In genomic region chr9:38145526-38146053, GRCh38 we compare ENCODE assay signal across 13 cellular contexts.
DNase-seq lines count a peak whose midpoint lies in the region; ATAC-seq and TF ChIP-seq lines count a peak whose summit lies in the region.
"Had no signal": no experiment of that assay in that cellular context is flagged by ENCODE, and none has a peak within 500 bp of the region (broad histone marks: within the 10 kb centered on the region; RNA-seq: fewer than 3 reads in every experiment).

No MANE protein-coding gene starts in this region.

- TF ChIP-seq CTCF in GM23338 (conservative IDR thresholded peaks at IDR 0.05; ENCODE audit: low read depth in 2 of 2) (no peak), HFFc6 (IDR thresholded peaks at IDR 0.05) (no peak)

- H3K9me3 ChIP-seq in SJSA1 (replicated peaks), result no peaks in the 10 kb centered on the region

- H3K27me3 Mint-ChIP-seq in GM23338 (ENCODE audit: insufficient read depth, low read depth, poor library complexity) (peaks cover 8% of the 10 kb centered on the region), HFFc6 (ENCODE audit: insufficient read depth) (peaks cover 20% of the 10 kb centered on the region)

- no peaks in the 10 kb centered on the region for H3K9me2 ChIP-seq in GM23338 (ENCODE audit: insufficient read depth)

- H3K4me1 Mint-ChIP-seq in GM23338 (peaks cover 6% of the 10 kb centered on the region), HFFc6 (ENCODE audit: low read depth) (peaks cover 38% of the 10 kb centered on the region)
- H3K4me1 Mint-ChIP-seq: B cell, IgD-negative memory B cell had no signal

- H3K27me3 ChIP-seq in GM23338 (ENCODE audit: insufficient read depth), result no peaks in the 10 kb centered on the region
- H3K27me3 ChIP-seq in SJSA1 (replicated peaks), result no peaks in the 10 kb centered on the region

- H4K20me1 ChIP-seq in GM23338 (replicated peaks; ENCODE audit: insufficient read depth), result no peaks in the 10 kb centered on the region

- no peak overlapping the region for H3K4me2 ChIP-seq in GM23338

- intact Hi-C loops in sciatic nerve (cut with DNase I), result no loop called here

- H3K27ac ChIP-seq in GM23338 (ENCODE audit: low read depth), result no peak overlapping the region
- no peak overlapping the region for H3K27ac ChIP-seq in SJSA1

- H3K4me1 ChIP-seq in GM23338 (ENCODE audit: insufficient read depth) (no peaks in the 10 kb centered on the region; the same call in 1 of the 2 replicates), SJSA1 (replicated peaks) (peaks cover 52% of the 10 kb centered on the region)

- H3K36me3 ChIP-seq in GM23338 (ENCODE audit: insufficient read depth), result no peaks in the 10 kb centered on the region
- H3K36me3 ChIP-seq in SJSA1, result no peaks in the 10 kb centered on the region

- no peaks in the 10 kb centered on the region for H3F3A ChIP-seq in GM23338 (replicated peaks; ENCODE audit: low read depth)

- DNase-seq in GM23338 (ENCODE audit: low spot score) (peak; percentile 14), SJSA1 (ENCODE audit: low read depth in 1 of 2, low spot score in 2 of 2) (peak; percentile 53 to 63), islet precursor cell (peak; percentile 46), sciatic nerve (ENCODE audit: low spot score) (peak; percentile 30), HFFc6 (no peak), GF-D8 (lab: John Stamatoyannopoulos, UW) (no peak), NCI-H2107 (lab: John Stamatoyannopoulos, UW) (no peak)
- DNase-seq: C1 segment of cervical spinal cord; Calu3; CD4-positive, alpha-beta T cell; DMS 273 treated with DMSO at 0.1 percent for 48 hours had no signal

- H3K27ac Mint-ChIP-seq in GM23338 (no peak overlapping the region), HFFc6 (no peak overlapping the region)
- H3K27ac Mint-ChIP-seq: B cell; CD4-positive, alpha-beta T cell; IgD-negative memory B cell had no signal

- peak; percentile 82 for ATAC-seq in GM23338
- no peak for ATAC-seq in sciatic nerve

- H3K9me3 Mint-ChIP-seq in GM23338 (no peaks in the 10 kb centered on the region), HFFc6 (no peaks in the 10 kb centered on the region)
- H3K9me3 Mint-ChIP-seq: CD4-positive, alpha-beta T cell; IgD-negative memory B cell had no signal

- H3K79me2 ChIP-seq in GM23338 (replicated peaks; ENCODE audit: insufficient read depth), result no peaks in the 10 kb centered on the region

- H3K4me3 ChIP-seq in GM23338, result no peak overlapping the region
- H3K4me3 ChIP-seq in SJSA1, result no peak overlapping the region

- H3K36me3 Mint-ChIP-seq in GM23338 (ENCODE audit: low read depth) (no peaks in the 10 kb centered on the region), HFFc6 (ENCODE audit: low read depth) (no peaks in the 10 kb centered on the region)
- H3K36me3 Mint-ChIP-seq: IgD-negative memory B cell had no signal

- H2AFZ ChIP-seq in GM23338, result peak overlapping the region; percentile 69; the same call in 1 of the 2 replicates

- no peak overlapping the region for H3K4me3 Mint-ChIP-seq in GM23338
- no peak overlapping the region for H3K4me3 Mint-ChIP-seq in HFFc6
- H3K4me3 Mint-ChIP-seq: B cell; CD4-positive, alpha-beta T cell; IgD-negative memory B cell had no signal

TF ChIP-seq in GM23338, 12 proteins besides CTCF, POLR2A, EP300 and RAD21 (continues in another document):
- TF ChIP-seq JUNB (IDR thresholded peaks at IDR 0.05; ENCODE audit: unreplicated experiment), result no peak
- TF ChIP-seq ZNF462 (CRISPR knock-in tag; IDR thresholded peaks at IDR 0.05), result no peak
- no peak for TF ChIP-seq ZNF331 (CRISPR knock-in tag; IDR thresholded peaks at IDR 0.05; ENCODE audit: low read depth)
- TF ChIP-seq EZH2phosphoT487 (IDR thresholded peaks at IDR 0.05; ENCODE audit: unreplicated experiment), result no peak
- no peak for TF ChIP-seq CREB1 (CRISPR knock-in tag; IDR thresholded peaks at IDR 0.05; ENCODE audit: low read depth)
- no peak for TF ChIP-seq EZH2 (IDR thresholded peaks at IDR 0.05; ENCODE audit: low read depth, unreplicated experiment)
- no peak for TF ChIP-seq POLR2AphosphoS5 (IDR thresholded peaks at IDR 0.05; ENCODE audit: low read depth)
- TF ChIP-seq STAT1 (IDR thresholded peaks at IDR 0.05; ENCODE audit: unreplicated experiment), result no peak
- TF ChIP-seq NANOG (IDR thresholded peaks at IDR 0.05; ENCODE audit: borderline replicate concordance), result no peak
- TF ChIP-seq, protein P1, sequence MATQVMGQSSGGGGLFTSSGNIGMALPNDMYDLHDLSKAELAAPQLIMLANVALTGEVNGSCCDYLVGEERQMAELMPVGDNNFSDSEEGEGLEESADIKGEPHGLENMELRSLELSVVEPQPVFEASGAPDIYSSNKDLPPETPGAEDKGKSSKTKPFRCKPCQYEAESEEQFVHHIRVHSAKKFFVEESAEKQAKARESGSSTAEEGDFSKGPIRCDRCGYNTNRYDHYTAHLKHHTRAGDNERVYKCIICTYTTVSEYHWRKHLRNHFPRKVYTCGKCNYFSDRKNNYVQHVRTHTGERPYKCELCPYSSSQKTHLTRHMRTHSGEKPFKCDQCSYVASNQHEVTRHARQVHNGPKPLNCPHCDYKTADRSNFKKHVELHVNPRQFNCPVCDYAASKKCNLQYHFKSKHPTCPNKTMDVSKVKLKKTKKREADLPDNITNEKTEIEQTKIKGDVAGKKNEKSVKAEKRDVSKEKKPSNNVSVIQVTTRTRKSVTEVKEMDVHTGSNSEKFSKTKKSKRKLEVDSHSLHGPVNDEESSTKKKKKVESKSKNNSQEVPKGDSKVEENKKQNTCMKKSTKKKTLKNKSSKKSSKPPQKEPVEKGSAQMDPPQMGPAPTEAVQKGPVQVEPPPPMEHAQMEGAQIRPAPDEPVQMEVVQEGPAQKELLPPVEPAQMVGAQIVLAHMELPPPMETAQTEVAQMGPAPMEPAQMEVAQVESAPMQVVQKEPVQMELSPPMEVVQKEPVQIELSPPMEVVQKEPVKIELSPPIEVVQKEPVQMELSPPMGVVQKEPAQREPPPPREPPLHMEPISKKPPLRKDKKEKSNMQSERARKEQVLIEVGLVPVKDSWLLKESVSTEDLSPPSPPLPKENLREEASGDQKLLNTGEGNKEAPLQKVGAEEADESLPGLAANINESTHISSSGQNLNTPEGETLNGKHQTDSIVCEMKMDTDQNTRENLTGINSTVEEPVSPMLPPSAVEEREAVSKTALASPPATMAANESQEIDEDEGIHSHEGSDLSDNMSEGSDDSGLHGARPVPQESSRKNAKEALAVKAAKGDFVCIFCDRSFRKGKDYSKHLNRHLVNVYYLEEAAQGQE (IDR thresholded peaks at IDR 0.05; ENCODE audit: unreplicated experiment), result no peak

Comparison
In these comparisons a context has a peak if more than half of its experiments do, and no peak if none do; other contexts are left out.
1. DNase-seq: peak in GM23338 (single experiment), SJSA1 (2 of 2), islet precursor cell (single experiment) and sciatic nerve (single experiment); none in HFFc6 (single experiment), GF-D8 (single experiment) and NCI-H2107 (single experiment).